17 cellular contexts compared by ENCODE assay signal in the genomic region with DNA sequence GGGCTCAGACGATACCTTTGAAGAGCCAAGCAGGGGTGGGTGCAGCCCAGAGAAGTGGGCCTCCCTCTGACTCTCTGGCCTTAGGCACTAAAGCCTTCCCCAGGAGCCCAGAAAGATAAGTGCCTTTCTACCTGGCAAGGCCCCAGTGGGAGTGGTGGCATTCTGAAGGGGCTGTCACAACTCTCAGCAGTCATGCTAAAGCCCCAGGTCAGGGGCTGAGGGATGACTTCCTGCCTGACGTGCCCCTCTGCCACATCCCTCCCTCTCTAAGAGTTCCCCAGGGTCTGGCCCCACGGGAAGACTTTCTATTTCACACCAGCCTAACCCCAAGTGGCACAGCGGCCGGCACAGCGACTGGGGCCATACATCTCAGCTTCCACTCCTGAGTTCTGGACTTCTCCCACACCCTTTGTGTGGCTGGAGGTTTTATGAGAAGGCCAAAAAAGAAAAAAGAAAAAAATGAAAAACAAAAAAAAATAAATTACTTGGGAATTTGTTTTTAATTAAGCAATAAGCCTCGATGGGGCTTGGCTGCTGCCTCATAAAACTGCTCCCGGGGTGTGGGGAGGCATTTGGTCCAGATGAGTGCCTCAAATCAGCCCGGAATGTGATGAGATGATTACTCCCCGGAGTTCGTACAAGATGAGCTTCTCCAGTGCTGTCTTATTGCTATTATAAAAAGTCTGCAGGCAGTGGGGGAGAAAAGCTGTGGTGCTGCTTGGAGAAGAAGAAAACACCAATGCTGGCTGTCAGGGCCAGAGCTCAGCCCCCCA.
"Had no signal": no experiment of that assay in that cellular context is flagged by ENCODE, and none has a peak within 500 bp of the region (broad histone marks: within the 10 kb centered on the region; RNA-seq: fewer than 3 reads in every experiment).

No MANE protein-coding gene starts in this region.

- H3K9me3 ChIP-seq: breast epithelium, esophagus muscularis mucosa, thyroid gland had no signal

- H3K36me3 ChIP-seq: breast epithelium, esophagus muscularis mucosa, thyroid gland had no signal

- ATAC-seq: activated T-cell treated with anti-CD3 and anti-CD28 coated beads, Interleukin-2, amount 50 U/mL, for 72 hours; left colon had no signal

- H3K4me1 ChIP-seq: breast epithelium, esophagus muscularis mucosa, thyroid gland had no signal

- H3K27me3 ChIP-seq: breast epithelium, hepatocyte, thyroid gland had no signal

- H2AFZ ChIP-seq: hepatocyte had no signal

- FAIRE-seq: astrocyte had no signal

- DNase-seq: activated CD4-positive, alpha-beta T cell treated with anti-CD3 and anti-CD28 coated beads for 1 hour; activated CD8-positive, alpha-beta memory T cell treated with anti-CD3 and anti-CD28 coated beads for 24 hours; activated CD8-positive, alpha-beta memory T cell treated with anti-CD3 and anti-CD28 coated beads, Interleukin-2, amount 50 U/mL, for 48 hours; activated gamma-delta T cell; activated T-cell treated with anti-CD3 and anti-CD28 coated beads, Interleukin-2, amount 50 U/mL, for 72 hours; cortex of kidney; left colon; nucleus accumbens; stimulated activated CD8-positive, alpha-beta memory T cell treated with anti-CD3 and anti-CD28 coated beads, Interleukin-4, amount 100 ng/mL, for 48 hours; stimulated activated naive CD4-positive, alpha-beta T cell; T-helper 2 cell; thyroid gland had no signal

- H3K4me3 ChIP-seq: breast epithelium, esophagus muscularis mucosa, hepatocyte, thyroid gland had no signal

- H3K27ac ChIP-seq: breast epithelium, esophagus muscularis mucosa, hepatocyte, thyroid gland, VCaP had no signal

- H3K4me2 ChIP-seq: hepatocyte had no signal
